In the genomic region with DNA sequence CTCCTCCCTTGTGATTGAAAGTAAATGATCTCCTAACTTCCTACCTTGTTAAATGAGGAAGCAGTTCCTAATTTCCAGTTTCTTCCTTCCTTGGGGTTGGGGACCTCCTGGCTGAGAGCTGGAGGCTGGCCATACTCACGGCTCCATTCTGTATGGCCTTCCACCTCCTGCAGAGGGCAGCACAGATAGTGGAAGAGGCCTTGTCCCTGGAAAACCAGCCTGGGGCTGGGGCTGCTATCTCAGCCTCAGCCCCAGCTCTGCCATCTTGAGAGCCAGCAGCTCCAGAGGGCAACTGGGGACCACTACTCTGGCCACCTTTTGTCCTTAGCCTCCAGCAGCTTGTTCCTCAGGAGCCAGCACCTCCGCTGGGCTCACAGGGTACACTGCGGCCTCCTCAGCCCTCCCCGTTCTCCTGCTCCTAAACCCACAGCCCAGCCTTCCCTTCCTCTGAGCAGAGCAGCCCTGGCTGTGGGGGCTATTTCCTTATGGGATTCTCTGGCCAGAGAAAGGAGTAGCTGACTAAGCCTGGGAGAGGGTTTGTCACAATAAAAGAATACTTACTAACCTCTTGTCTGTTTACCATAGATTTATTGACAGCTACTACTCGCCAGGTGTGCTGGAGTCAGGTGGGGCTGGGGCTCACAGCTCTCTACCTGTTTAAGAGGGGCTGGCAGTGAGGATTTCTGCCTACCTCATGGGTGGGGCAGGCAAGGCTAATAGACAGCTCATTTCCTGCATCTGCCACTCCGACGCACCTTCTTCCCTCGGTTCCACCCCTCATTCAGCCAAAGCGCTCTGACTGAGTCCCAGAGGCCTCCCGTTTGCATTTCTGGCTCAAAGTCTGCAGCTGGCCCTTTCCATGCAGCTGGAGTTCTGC, we compare ENCODE assay signal across 9 cellular contexts. TPM values are rescaled to one million over a fixed set of nuclear protein-coding genes. Genes with fewer than 3 reads are reported as not detected.
DNase-seq lines count a peak whose midpoint lies in the region; ATAC-seq and TF ChIP-seq lines count a peak whose summit lies in the region.
"Had no signal": no experiment of that assay in that cellular context is flagged by ENCODE, and none has a peak within 500 bp of the region (broad histone marks: within the 10 kb centered on the region; RNA-seq: fewer than 3 reads in every experiment).

No MANE protein-coding gene starts in this region.

- peak; percentile 75 for ATAC-seq in left ventricle myocardium superior
- peak; percentile 66 for ATAC-seq in sciatic nerve
- ATAC-seq in HG03460 (IDR thresholded peaks at IDR 0.05; ENCODE audit: unreplicated experiment), result no peak

- TF ChIP-seq CTCF in GM12875 (IDR thresholded peaks at IDR 0.05; ENCODE audit: borderline replicate concordance, insufficient read depth, low read depth, low read length), result peak; percentile 86

- peak; percentile 50 for DNase-seq in NCI-H1092 (lab: John Stamatoyannopoulos, UW)
- peak; percentile 48 for DNase-seq in T follicular helper cell (ENCODE audit: low read depth)
- DNase-seq in amniotic stem cell (lab: John Stamatoyannopoulos, UW), result peak; percentile 25
- peak; percentile 61 for DNase-seq in left ventricle myocardium superior
- DNase-seq in sciatic nerve (ENCODE audit: low spot score), result no peak
- DNase-seq in posterior vena cava (ENCODE audit: low spot score), result no peak

- intact Hi-C loops in left ventricle myocardium superior (cut with micrococcal nuclease), result no loop called here
- intact Hi-C loops in sciatic nerve (cut with DNase I), result no loop called here
- intact Hi-C loops in posterior vena cava (cut with DNase I), result no loop called here

- H3K4me3 ChIP-seq in GM12875 (ENCODE audit: low read depth, low read length), result no peak overlapping the region

RNA-seq across cellular contexts. Expression of a gene that starts 6.3 kb away (rescaled TPM):
- total RNA-seq in left ventricle myocardium superior, result 7.4 TPM
- 27.0 TPM for total RNA-seq in sciatic nerve
- total RNA-seq in posterior vena cava, result 10 to 100 TPM; 12.7 to 15.9 TPM

RNA-seq across cellular contexts. Expression of a gene that starts 6.3 kb away (rescaled TPM):
- total RNA-seq in left ventricle myocardium superior, result 104 TPM
- 92.3 TPM for total RNA-seq in sciatic nerve
- 100 to 1,000 TPM; 117 to 131 TPM for total RNA-seq in posterior vena cava

RNA-seq across cellular contexts. Expression of a gene that starts 7.0 kb away (rescaled TPM):
- not detected for total RNA-seq in left ventricle myocardium superior
- total RNA-seq in sciatic nerve, result not detected
- not detected for total RNA-seq in posterior vena cava
- total RNA-seq: glomerular endothelial cell had no signal

RNA-seq across cellular contexts. Expression of a gene that starts 10.4 kb away (rescaled TPM):
- 0.92 TPM for total RNA-seq in left ventricle myocardium superior
- total RNA-seq in sciatic nerve, result 1.1 TPM
- 1 to 10 TPM in 1 of 2 donors, under 1 TPM in 1; 0.33 to 1.1 TPM for total RNA-seq in posterior vena cava

RNA-seq across cellular contexts. Expression of a gene that starts 15.5 kb away (rescaled TPM):
- total RNA-seq in left ventricle myocardium superior (33.2 TPM), sciatic nerve (3.7 TPM), posterior vena cava (1 to 10 TPM; 7.5 to 8.3 TPM)

Comparison
In these comparisons a context has a peak if more than half of its experiments do, and no peak if none do; other contexts are left out.
1. DNase-seq: peak in NCI-H1092 (single experiment), T follicular helper cell (single experiment), amniotic stem cell (single experiment) and left ventricle myocardium superior (single experiment); none in sciatic nerve (single experiment) and posterior vena cava (single experiment).